In the genomic region with DNA sequence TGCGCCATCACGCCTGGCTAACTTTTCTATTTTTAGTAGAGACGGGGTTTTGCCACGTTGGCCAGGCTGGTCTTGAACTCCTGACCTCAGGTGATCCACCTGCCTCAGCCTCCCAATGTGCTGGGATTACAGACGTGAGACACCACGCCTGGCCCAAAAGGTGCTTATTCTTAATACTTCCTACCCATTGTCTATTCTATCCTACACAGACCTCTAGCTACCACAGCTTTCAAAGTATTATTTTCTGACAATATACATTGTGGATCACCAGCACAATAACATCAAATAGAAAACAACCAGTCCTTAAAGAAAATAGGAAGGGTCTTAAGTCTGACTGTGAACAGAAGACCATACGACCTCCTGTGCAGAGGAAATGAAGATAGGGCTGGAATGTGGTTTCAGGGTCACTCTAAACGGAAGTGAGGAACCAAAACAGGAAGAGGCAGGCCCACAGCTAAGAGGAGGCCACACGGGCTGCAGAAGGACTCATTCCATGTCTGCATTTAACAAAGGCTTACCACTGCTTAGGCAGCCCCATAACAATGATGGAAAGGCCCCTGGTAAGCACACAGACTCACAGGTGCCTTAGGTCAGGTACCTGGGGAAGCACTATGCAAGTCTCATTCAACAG, we compare ENCODE assay signal across 11 cellular contexts.
DNase-seq lines count a peak whose midpoint lies in the region; ATAC-seq and TF ChIP-seq lines count a peak whose summit lies in the region.
"Had no signal": no experiment of that assay in that cellular context is flagged by ENCODE, and none has a peak within 500 bp of the region (broad histone marks: within the 10 kb centered on the region; RNA-seq: fewer than 3 reads in every experiment).

No MANE protein-coding gene starts in this region.

- H3K27ac Mint-ChIP-seq in CD4-positive, alpha-beta T cell = peak overlapping the region; percentile 14

- DNase-seq in CD4-positive, alpha-beta T cell = no peak
- DNase-seq in SKM-1 (lab: John Stamatoyannopoulos, UW; ENCODE audit: unreplicated experiment) = peak; percentile 69
- DNase-seq in iPS DF 19.7 (ENCODE audit: low read depth, low spot score) = peak; percentile 17
- no peak for DNase-seq in posterior vena cava (ENCODE audit: low spot score)
- no peak for DNase-seq in NCI-H1417 treated with DMSO at 0.1 percent for 48 hours (lab: John Stamatoyannopoulos, UW)
- no peak for DNase-seq in DMS79 (lab: John Stamatoyannopoulos, UW)
- DNase-seq in NCI-H345 treated with DMSO at 0.1 percent for 48 hours (lab: John Stamatoyannopoulos, UW; ENCODE audit: unreplicated experiment) = no peak
- DNase-seq: aorta; stimulated activated CD4-positive, alpha-beta T cell treated with anti-CD3 and anti-CD28 coated beads, Interleukin-4, amount 100 ng/mL, for 24 hours had no signal

- H3K4me1 Mint-ChIP-seq in CD4-positive, alpha-beta T cell (ENCODE audit: low read depth) = peaks cover 54% of the 10 kb centered on the region

- POLR2A ChIA-PET in CD4-positive, alpha-beta T cell (lab: Charles Lee) = no interaction called here

- H3K4me3 Mint-ChIP-seq in CD4-positive, alpha-beta T cell = peak overlapping the region; percentile 27

- H3K27ac ChIP-seq in CD4-positive, alpha-beta T cell (ENCODE audit: low read depth, low read length) = no peak overlapping the region

- peaks cover 10% of the 10 kb centered on the region for H3K36me3 Mint-ChIP-seq in CD4-positive, alpha-beta T cell (ENCODE audit: low read depth)

- intact Hi-C loops in CD4-positive, alpha-beta T cell (cut with DNase I, micrococcal nuclease) = no loop called here
- intact Hi-C loops in posterior vena cava (cut with DNase I) = no loop called here

- H3K9me3 ChIP-seq in CD4-positive, alpha-beta T cell (ENCODE audit: control insufficient read depth, low read length) = no peaks in the 10 kb centered on the region
- H3K9me3 ChIP-seq: Peyer's patch had no signal

- no peak for TF ChIP-seq CTCF in CD4-positive, alpha-beta T cell (IDR thresholded peaks at IDR 0.05)

- ATAC-seq in CD4-positive, alpha-beta T cell (ENCODE audit: poor library complexity) = no peak
- peak; percentile 71 for ATAC-seq in GM21723 (IDR thresholded peaks at IDR 0.05; ENCODE audit: unreplicated experiment)

- H3K27me3 ChIP-seq in CD4-positive, alpha-beta T cell (ENCODE audit: control insufficient read depth, insufficient read depth, low read length) = no peaks in the 10 kb centered on the region
- H3K27me3 ChIP-seq: Peyer's patch had no signal

- no peaks in the 10 kb centered on the region for H3K9me3 Mint-ChIP-seq in CD4-positive, alpha-beta T cell

- CTCF ChIA-PET in CD4-positive, alpha-beta T cell (lab: Charles Lee) = interaction anchor here (0.6 kb wide), 1 partner anchor 85 kb away, joined by 3 read pairs; no protein-coding TSS in a partner anchor

- no peaks in the 10 kb centered on the region for H3K27me3 Mint-ChIP-seq in CD4-positive, alpha-beta T cell

Comparison
In these comparisons a context has a peak if more than half of its experiments do, and no peak if none do; other contexts are left out.
1. DNase-seq: peak in SKM-1 (single experiment) and iPS DF 19.7 (single experiment); none in CD4-positive, alpha-beta T cell (0 of 10), posterior vena cava (single experiment), NCI-H1417 treated with DMSO at 0.1 percent for 48 hours (single experiment), DMS79 (single experiment) and NCI-H345 treated with DMSO at 0.1 percent for 48 hours (single experiment).